ENCODE assay signal across 2 cellular contexts in genomic region chr9:17065062-17065461, GRCh38.
TF ChIP-seq lines count a peak whose summit lies in the region.

No MANE protein-coding gene starts in this region.

TF ChIP-seq in liver, 16 proteins besides CTCF, POLR2A, EP300 and RAD21 (continued from another document):
- TF ChIP-seq EGR1 (IDR thresholded peaks at IDR 0.05; ENCODE audit: low read depth in 2 of 2) (no peak), REST (IDR thresholded peaks at IDR 0.05) (no peak)

TF ChIP-seq in GM23338, 12 proteins besides CTCF, POLR2A, EP300 and RAD21 (continued from another document):
- no peak for TF ChIP-seq REST (IDR thresholded peaks at IDR 0.05; ENCODE audit: unreplicated experiment)
- TF ChIP-seq EZH2phosphoT487 (IDR thresholded peaks at IDR 0.05; ENCODE audit: unreplicated experiment): no peak
- TF ChIP-seq CREB1 (CRISPR knock-in tag; IDR thresholded peaks at IDR 0.05; ENCODE audit: low read depth): no peak
- TF ChIP-seq ZNF331 (CRISPR knock-in tag; IDR thresholded peaks at IDR 0.05; ENCODE audit: low read depth): no peak
- TF ChIP-seq ZNF114 (CRISPR knock-in tag; IDR thresholded peaks at IDR 0.05): no peak
